In genomic region chr5:138929571-138929955, GRCh38 we compare ENCODE assay signal across 14 cellular contexts. TPM values are rescaled to one million over a fixed set of nuclear protein-coding genes. Genes with fewer than 3 reads are reported as not detected.
A peak's percentile ranks its signal among the peaks of the same experiment; 100 is the strongest.
DNase-seq lines count a peak whose midpoint lies in the region; ATAC-seq, FAIRE-seq and TF ChIP-seq lines count a peak whose summit lies in the region.
"Had no signal": no experiment of that assay in that cellular context is flagged by ENCODE, and none has a peak within 500 bp of the region (broad histone marks: within the 10 kb centered on the region; RNA-seq: fewer than 3 reads in every experiment).

No MANE protein-coding gene starts in this region.

- H3K36me3 ChIP-seq in subcutaneous abdominal adipose tissue (ENCODE audit: control insufficient read depth in 5 of 5, insufficient read depth in 5 of 5, low read length in 5 of 5) (peaks cover 13 to 95% (median 90%) of the 10 kb centered on the region in 5 donors), PC-3 (ENCODE audit: low read depth, low read length) (no peaks in the 10 kb centered on the region), small intestine (ENCODE audit: control insufficient read depth in 2 of 2, insufficient read depth in 2 of 2, low read length in 2 of 2) (peaks cover 13 to 28% of the 10 kb centered on the region in 2 donors)

- BruUV-seq in Calu3 (replicated peaks; lab: Mats Ljungman, UMichigan), result no TSS peak
- no TSS peak for BruUV-seq in PC-3 (replicated peaks; lab: Mats Ljungman, UMichigan)

- intact Hi-C loops in Calu3 (cut with micrococcal nuclease; ENCODE audit: unreplicated experiment) (loop anchor here (10.0 kb wide), 1 partner anchor 205 kb away; no protein-coding TSS in a partner anchor), PC-3 (cut with micrococcal nuclease) (no loop called here)

- H3F3A ChIP-seq in PC-3 (ENCODE audit: low read length, unreplicated experiment), result no peaks in the 10 kb centered on the region

- no peaks in the 10 kb centered on the region for H3K27me3 ChIP-seq in subcutaneous abdominal adipose tissue (ENCODE audit: control insufficient read depth in 5 of 5, insufficient read depth in 4 of 5, low read length in 5 of 5)
- no peaks in the 10 kb centered on the region for H3K27me3 ChIP-seq in PC-3 (ENCODE audit: low read length)
- H3K27me3 ChIP-seq in small intestine (ENCODE audit: control insufficient read depth in 2 of 2, insufficient read depth in 2 of 2, low read length in 2 of 2), result no peaks in the 10 kb centered on the region

- FAIRE-seq in small intestine (lab: Jason Lieb, UNC), result no peak

- CTCF ChIA-PET in Calu3 (lab: Charles Lee), result interaction anchor here (0.6 to 1.0 kb wide), 2 partner anchors 113 to 334 kb away, joined by 3 read pairs; no protein-coding TSS in a partner anchor
- CTCF ChIA-PET in PC-3 (lab: Charles Lee), result no interaction called here

- H3K27ac ChIP-seq in subcutaneous abdominal adipose tissue (ENCODE audit: low read depth, low read length) (peak overlapping the region; percentile 51), PC-3 (ENCODE audit: low read length) (no peak overlapping the region), small intestine (ENCODE audit: low read depth in 1 of 2, low read length in 1 of 2) (no peak overlapping the region)

- no peak overlapping the region for H3K9ac ChIP-seq in subcutaneous abdominal adipose tissue (ENCODE audit: low read length in 5 of 5)
- H3K9ac ChIP-seq in PC-3 (ENCODE audit: low read length), result no peak overlapping the region

- H3K4me1 ChIP-seq in subcutaneous abdominal adipose tissue (ENCODE audit: control insufficient read depth in 5 of 5, insufficient read depth in 5 of 5, low read length in 5 of 5), result peaks cover 3 to 17% (median 13%) of the 10 kb centered on the region in 5 donors
- no peaks in the 10 kb centered on the region for H3K4me1 ChIP-seq in PC-3 (ENCODE audit: insufficient read depth, low read length)
- no peaks in the 10 kb centered on the region for H3K4me1 ChIP-seq in small intestine (ENCODE audit: control insufficient read depth in 2 of 2, insufficient read depth in 1 of 2, low read depth in 1 of 2, low read length in 1 of 2)

- H3K79me2 ChIP-seq in PC-3 (ENCODE audit: low read length), result no peaks in the 10 kb centered on the region

- no peak overlapping the region for H3K4me3 ChIP-seq in subcutaneous abdominal adipose tissue (ENCODE audit: low read depth in 1 of 5, low read length in 5 of 5)
- no peak overlapping the region for H3K4me3 ChIP-seq in PC-3 (ENCODE audit: low read length)
- H3K4me3 ChIP-seq in small intestine (ENCODE audit: low read depth in 1 of 2, low read length in 2 of 2), result no peak overlapping the region

- H3K4me1 Mint-ChIP-seq in Calu3 (ENCODE audit: low read depth, unreplicated experiment), result peaks cover 39% of the 10 kb centered on the region
- H3K4me1 Mint-ChIP-seq in activated T-helper 17 cell treated with anti-CD3 and anti-CD28 coated beads, Interleukin-2, amount 50 U/mL, for 72 hours, result no peaks in the 10 kb centered on the region

- 82 to 91% (median 85%) methylated on average over 4 of the region's 4 CpGs for WGBS in small intestine, 3 donors

- H3K9me2 ChIP-seq in PC-3 (replicated peaks; ENCODE audit: low read length), result no peaks in the 10 kb centered on the region

- POLR2A ChIA-PET in PC-3 (lab: Charles Lee; ENCODE audit: unreplicated experiment), result no interaction called here

- H2AFZ ChIP-seq in PC-3 (ENCODE audit: low read length), result no peak overlapping the region

- H3K27me3 Mint-ChIP-seq in Calu3 (ENCODE audit: unreplicated experiment), result no peaks in the 10 kb centered on the region
- H3K27me3 Mint-ChIP-seq in activated T-helper 17 cell treated with anti-CD3 and anti-CD28 coated beads, Interleukin-2, amount 50 U/mL, for 72 hours, result no peaks in the 10 kb centered on the region

- ATAC-seq in activated T-helper 17 cell treated with anti-CD3 and anti-CD28 coated beads, Interleukin-2, amount 50 U/mL, for 72 hours (replicated peaks), result no peak
- no peak for ATAC-seq in PC-3
- ATAC-seq: CD8-positive, alpha-beta T cell had no signal

- peak overlapping the region; percentile 6 for H3K4me3 Mint-ChIP-seq in Calu3 (ENCODE audit: low read depth, unreplicated experiment)
- H3K4me3 Mint-ChIP-seq in activated T-helper 17 cell treated with anti-CD3 and anti-CD28 coated beads, Interleukin-2, amount 50 U/mL, for 72 hours, result no peak overlapping the region
- H3K4me3 Mint-ChIP-seq: CD8-positive, alpha-beta T cell had no signal

- TF ChIP-seq CTCF in Calu3 (IDR thresholded peaks at IDR 0.05; ENCODE audit: unreplicated experiment) (no peak), PC-3 (conservative IDR thresholded peaks at IDR 0.05; ENCODE audit: low read depth, low read length) (no peak)

- peak overlapping the region; percentile 67 for H3K27ac Mint-ChIP-seq in Calu3 (ENCODE audit: unreplicated experiment)
- H3K27ac Mint-ChIP-seq in activated T-helper 17 cell treated with anti-CD3 and anti-CD28 coated beads, Interleukin-2, amount 50 U/mL, for 72 hours, result peak overlapping the region; percentile 36
- H3K27ac Mint-ChIP-seq: CD8-positive, alpha-beta T cell had no signal

- DNase-seq in Calu3 (no peak), foreskin melanocyte (peak; percentile 97), DMS53 (lab: John Stamatoyannopoulos, UW) (no peak), PC-3 (no peak), small intestine (no peak)
- DNase-seq: KBM-7, NCI-H1092 treated with DMSO at 0.1 percent for 48 hours, NCI-H1694, NCI-H446, NCI-H748 treated with DMSO at 0.1 percent for 48 hours, SHP77 treated with DMSO at 0.1 percent for 48 hours had no signal

- no peaks in the 10 kb centered on the region for H4K20me1 ChIP-seq in PC-3 (ENCODE audit: low read length)

- no peaks in the 10 kb centered on the region for H3K9me3 Mint-ChIP-seq in Calu3 (ENCODE audit: low read depth, unreplicated experiment)
- H3K9me3 Mint-ChIP-seq in activated T-helper 17 cell treated with anti-CD3 and anti-CD28 coated beads, Interleukin-2, amount 50 U/mL, for 72 hours, result no peaks in the 10 kb centered on the region
- H3K9me3 Mint-ChIP-seq: CD8-positive, alpha-beta T cell had no signal

- no peak overlapping the region for H3K4me2 ChIP-seq in PC-3 (ENCODE audit: low read length)

- H3K9me3 ChIP-seq in subcutaneous abdominal adipose tissue (ENCODE audit: control insufficient read depth in 5 of 5, low read length in 5 of 5) (no peaks in the 10 kb centered on the region), PC-3 (ENCODE audit: low read length) (no peaks in the 10 kb centered on the region), small intestine (ENCODE audit: control insufficient read depth, low read depth) (no peaks in the 10 kb centered on the region)

- H3K36me3 Mint-ChIP-seq in Calu3 (ENCODE audit: insufficient read depth, unreplicated experiment), result peaks cover 93% of the 10 kb centered on the region
- H3K36me3 Mint-ChIP-seq in activated T-helper 17 cell treated with anti-CD3 and anti-CD28 coated beads, Interleukin-2, amount 50 U/mL, for 72 hours (ENCODE audit: low read depth), result peaks cover 29% of the 10 kb centered on the region

RNA-seq across cellular contexts. Expression of gene LRRTM2, which starts 54.4 kb away (rescaled TPM):
- not detected in 2 replicates for total RNA-seq in Calu3 (2022)
- under 1 TPM in 1 of 2 donors, not detected in 1; 0.13 TPM for total RNA-seq in activated T-helper 17 cell treated with anti-CD3 and anti-CD28 coated beads, Interleukin-2, amount 50 U/mL, for 72 hours
- total RNA-seq in PC-3 (2014; rRNA removed), result not detected in 2 replicates
- polyA plus RNA-seq in small intestine, result under 1 TPM in 1 of 3 donors, not detected in 2; 0.19 TPM
